11 cellular contexts compared by ENCODE assay signal in the genomic region with DNA sequence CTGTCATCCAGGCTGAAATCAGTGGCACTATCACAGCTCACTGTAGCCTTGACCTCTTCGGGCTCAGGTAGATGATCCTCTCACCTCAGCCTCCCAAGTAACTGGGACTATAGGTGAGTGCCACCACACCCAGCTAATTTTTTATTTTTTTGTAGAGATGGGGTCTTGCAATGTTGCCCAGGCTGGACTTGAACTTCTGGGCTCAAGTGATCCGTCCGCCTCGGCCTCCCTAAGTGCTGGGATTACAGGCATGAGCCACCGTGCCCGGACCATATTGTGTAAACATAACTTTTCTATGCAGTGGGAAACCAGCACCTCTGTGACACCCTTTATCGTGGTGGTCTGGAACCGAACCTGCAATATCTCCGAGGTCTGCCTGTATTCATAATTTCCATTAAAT. TPM values are rescaled to one million over a fixed set of nuclear protein-coding genes. Genes with fewer than 3 reads are reported as not detected.
"Had no signal": no experiment of that assay in that cellular context is flagged by ENCODE, and none has a peak within 500 bp of the region (broad histone marks: within the 10 kb centered on the region; RNA-seq: fewer than 3 reads in every experiment).

No MANE protein-coding gene starts in this region.

- H2AFZ ChIP-seq: GM23338 had no signal

- H3K27ac ChIP-seq: HL-60 had no signal

- H3K4me1 ChIP-seq: HAP-1 had no signal

- DNase-seq: HFFc6, IMR-90, KG1 had no signal

- H3K36me3 ChIP-seq: HAP-1 had no signal

- H3K4me3 Mint-ChIP-seq: GM23338, HFFc6 had no signal

- ATAC-seq: GM23338, HCT116, K562 had no signal

- H3K4me1 Mint-ChIP-seq: GM23338 had no signal

- H3K4me3 ChIP-seq: GM23338, HAP-1, K562 had no signal

- H3K4me2 ChIP-seq: GM23338 had no signal

- H3K9me3 Mint-ChIP-seq: GM23338, HFFc6 had no signal

- H3K9me3 ChIP-seq: HAP-1 had no signal

- H3K27ac Mint-ChIP-seq: GM23338, HFFc6 had no signal

- FAIRE-seq: H1, H54, K562 had no signal

RNA-seq across cellular contexts. Expression of gene CSF3, which starts 11.2 kb away (rescaled TPM):
- total RNA-seq: GM23338, H1, HT1080, IMR-90, K562 had no signal
- polyA plus RNA-seq: GM23338, IMR-90 had no signal

RNA-seq across cellular contexts. Expression of gene GSDMA, which starts 41.3 kb away (rescaled TPM):
- total RNA-seq: GM23338, H1, HT1080, IMR-90 had no signal
- polyA plus RNA-seq: GM23338, IMR-90 had no signal
